Comparison of ENCODE assay signal across 21 cellular contexts in the genomic region with DNA sequence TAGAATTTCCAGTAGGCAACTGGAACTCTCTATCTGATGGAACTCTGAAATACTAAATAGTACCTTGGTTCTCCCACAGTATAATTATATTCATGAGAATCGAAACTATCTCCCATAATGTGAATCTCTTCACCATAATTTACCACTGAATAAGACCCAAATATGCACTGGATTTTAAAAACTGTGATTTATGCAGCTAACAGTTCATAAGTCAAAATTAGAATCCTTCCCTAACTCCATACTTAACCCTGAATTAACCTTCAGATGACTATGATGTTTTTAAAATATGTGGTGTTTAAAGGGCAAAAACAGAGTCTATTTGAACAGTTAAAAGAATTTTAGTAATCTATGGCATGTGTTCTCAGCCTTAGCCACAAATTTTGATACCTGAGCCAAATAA. TPM values are rescaled to one million over a fixed set of nuclear protein-coding genes. Genes with fewer than 3 reads are reported as not detected.
A peak's percentile ranks its signal among the peaks of the same experiment; 100 is the strongest.
DNase-seq lines count a peak whose midpoint lies in the region; ATAC-seq and TF ChIP-seq lines count a peak whose summit lies in the region.
"Had no signal": no experiment of that assay in that cellular context is flagged by ENCODE, and none has a peak within 500 bp of the region (broad histone marks: within the 10 kb centered on the region; RNA-seq: fewer than 3 reads in every experiment).

No MANE protein-coding gene starts in this region.

- DNase-seq in BJ (ENCODE audit: low read depth) (peak; percentile 32), HFFc6 (no peak), fibroblast of villous mesenchyme (ENCODE audit: low read depth) (peak; percentile 80), spleen (no peak), amygdala (lab: John Stamatoyannopoulos, UW) (no peak), NCI-H345 (lab: John Stamatoyannopoulos, UW) (no peak), suprapubic skin (ENCODE audit: low spot score in 2 of 2) (no peak)
- DNase-seq: BE2C; Caco-2; CD4-positive, alpha-beta memory T cell; DMS 273 treated with DMSO at 0.1 percent for 48 hours; DND-41; GOT3; KBM-7; NCI-H1092; NCI-H1930; NCI-H2227 treated with DMSO at 0.1 percent for 48 hours; NCI-H524; NCI-H82; SJCRH30 had no signal

- TF ChIP-seq EP300 in suprapubic skin (IDR thresholded peaks at IDR 0.05): no peak

- ATAC-seq in HG03108 (IDR thresholded peaks at IDR 0.05; ENCODE audit: unreplicated experiment): no peak

- no peaks in the 10 kb centered on the region for H3K36me3 ChIP-seq in BJ (ENCODE audit: control insufficient read depth, insufficient read depth, low read length)
- H3K36me3 ChIP-seq in spleen: no peaks in the 10 kb centered on the region
- H3K36me3 ChIP-seq in suprapubic skin: no peaks in the 10 kb centered on the region
- H3K36me3 ChIP-seq: BE2C, SJCRH30 had no signal

- H3K9me3 ChIP-seq in spleen: no peaks in the 10 kb centered on the region
- no peaks in the 10 kb centered on the region for H3K9me3 ChIP-seq in suprapubic skin
- H3K9me3 ChIP-seq: BE2C, Caco-2 had no signal

- CTCF ChIA-PET in BJ (lab: Yijun Ruan, JAX): interaction anchor here (1.0 to 2.6 kb wide), 3 partner anchors 8 to 316 kb away, joined by 3 to 7 read pairs (median 6); no protein-coding TSS in a partner anchor

- TF ChIP-seq CTCF in BJ (IDR thresholded peaks at IDR 0.05; ENCODE audit: insufficient read depth, low read depth, low read length) (no peak), HFFc6 (IDR thresholded peaks at IDR 0.05) (no peak), fibroblast of villous mesenchyme (IDR thresholded peaks at IDR 0.05; ENCODE audit: insufficient read depth, low read depth, low read length) (no peak), spleen (IDR thresholded peaks at IDR 0.05 in 8 of 11, conservative IDR thresholded peaks at IDR 0.05 in 3 of 11) (no peak), suprapubic skin (IDR thresholded peaks at IDR 0.05) (no peak)

- H3K9me3 Mint-ChIP-seq in HFFc6: no peaks in the 10 kb centered on the region

- intact Hi-C loops in spleen (cut with DNase I; ENCODE audit: low total_unique reads): no loop called here

- no peak overlapping the region for H3K4me3 Mint-ChIP-seq in HFFc6
- H3K4me3 Mint-ChIP-seq: CD4-positive, alpha-beta memory T cell had no signal

- H3K27me3 ChIP-seq in BJ (ENCODE audit: control insufficient read depth, insufficient read depth, low read length): no peaks in the 10 kb centered on the region
- no peaks in the 10 kb centered on the region for H3K27me3 ChIP-seq in spleen (replicated peaks in 1 of 7)
- no peaks in the 10 kb centered on the region for H3K27me3 ChIP-seq in suprapubic skin
- H3K27me3 ChIP-seq: BE2C, SJCRH30 had no signal

- POLR2A ChIA-PET in BJ (lab: Charles Lee): interaction anchor here (0.5 to 0.6 kb wide), 2 partner anchors 99 to 258 kb away, joined by 3 to 6 read pairs; no protein-coding TSS in a partner anchor

- H3K4me1 ChIP-seq in spleen (peaks cover 19 to 93% (median 49%) of the 10 kb centered on the region in 6 donors), suprapubic skin (peaks cover 16% of the 10 kb centered on the region)

- no peaks in the 10 kb centered on the region for H3K27me3 Mint-ChIP-seq in HFFc6 (ENCODE audit: insufficient read depth)
- H3K27me3 Mint-ChIP-seq: CD4-positive, alpha-beta memory T cell had no signal

- TF ChIP-seq POLR2A in spleen (IDR thresholded peaks at IDR 0.05): no peak
- TF ChIP-seq POLR2A in suprapubic skin (IDR thresholded peaks at IDR 0.05): no peak

- WGBS in spleen, 5 donors: 70 to 84% (median 82%) methylated on average over 1 of the region's 1 CpG
- 84% methylated on average over 1 of the region's 1 CpG for WGBS in suprapubic skin

- peak overlapping the region; percentile 18; the same call in 1 of the 2 replicates for H3K27ac Mint-ChIP-seq in HFFc6
- H3K27ac Mint-ChIP-seq: CD4-positive, alpha-beta memory T cell had no signal

- H3K4me1 Mint-ChIP-seq in HFFc6 (ENCODE audit: low read depth): peaks cover 80% of the 10 kb centered on the region

- peaks cover 15% of the 10 kb centered on the region; the same call in 1 of the 2 replicates for H3K36me3 Mint-ChIP-seq in HFFc6 (ENCODE audit: low read depth)
- H3K36me3 Mint-ChIP-seq: CD4-positive, alpha-beta memory T cell had no signal

- H3K4me3 ChIP-seq in BJ (ENCODE audit: low read depth, low read length) (no peak overlapping the region), fibroblast of villous mesenchyme (ENCODE audit: low read depth, low read length) (no peak overlapping the region), spleen (no peak overlapping the region), suprapubic skin (no peak overlapping the region)
- H3K4me3 ChIP-seq: SJCRH30 had no signal

- H3K27ac ChIP-seq in spleen (peak overlapping the region in 7 of 8 donors; percentile 17 to 68 (median 43)), suprapubic skin (no peak overlapping the region)
- H3K27ac ChIP-seq: SJCRH30 had no signal

RNA-seq across cellular contexts. Expression of a gene that starts 22.9 kb away (rescaled TPM):
- polyA plus RNA-seq in BJ (2011; rRNA removed): 1.1 and 2.1 TPM in 2 replicates
- 0.51 and 0.62 TPM in 2 replicates for polyA minus RNA-seq in BJ (2011; rRNA and poly(A)+ RNA removed)
- 1 to 10 TPM in 2 of 6 experiments, under 1 TPM in 4; 0.62 to 1.8 (median 0.73) TPM for total RNA-seq in HFFc6 (2021; fragmentation: NEBNext Ultra II Directional; extraction: Animal tissue kit (Norgen Biotek cat#: 25700))
- total RNA-seq in fibroblast of villous mesenchyme: 1.7 and 1.9 TPM in 2 replicates
- 1 to 10 TPM in 3 of 7 donors, under 1 TPM in 4; 0.65 to 4.0 (median 0.97) TPM for total RNA-seq in spleen
- polyA plus RNA-seq in spleen: under 1 TPM; 0.28 to 0.58 (median 0.32) TPM
- 10 to 100 TPM in 2 of 4 donors, 1 to 10 TPM in 2; 7.6 to 15.5 (median 10.0) TPM for total RNA-seq in suprapubic skin

Comparison
In these comparisons a context has a peak if more than half of its experiments do, and no peak if none do; other contexts are left out.
1. DNase-seq: peak in BJ (single experiment) and fibroblast of villous mesenchyme (single experiment); none in HFFc6 (single experiment), spleen (single experiment), amygdala (0 of 56), NCI-H345 (single experiment) and suprapubic skin (0 of 2).